ENCODE assay signal across 8 cellular contexts in genomic region chr1:16545682-16546095, GRCh38. TPM values are rescaled to one million over a fixed set of nuclear protein-coding genes. Genes with fewer than 3 reads are reported as not detected.
A peak's percentile ranks its signal among the peaks of the same experiment; 100 is the strongest.
DNase-seq lines count a peak whose midpoint lies in the region; ATAC-seq and TF ChIP-seq lines count a peak whose summit lies in the region.
"Not testable (repeated sequence)": the region's sequence is repeated elsewhere in the genome, so short reads cannot be mapped to it uniquely, and the experiment has no call there.

No MANE protein-coding gene starts in this region.

- not testable (repeated sequence) for H2BK20ac ChIP-seq in H9 (ENCODE audit: low read depth, low read length, poor library complexity, severe bottlenecking)

- not testable (repeated sequence) for H3K18ac ChIP-seq in H9 (ENCODE audit: insufficient read length, low read depth, low read length)

- CTCF ChIA-PET in RWPE1 (lab: Yijun Ruan, JAX) = not testable (repeated sequence)

- not testable (repeated sequence) for H4K8ac ChIP-seq in H9 (replicated peaks; ENCODE audit: insufficient read length, low read depth, low read length)

- not testable (repeated sequence) for H2AFZ ChIP-seq in H9 (ENCODE audit: low read length)

- H2BK5ac ChIP-seq in H9 (ENCODE audit: insufficient read length, low read length) = not testable (repeated sequence)

- not testable (repeated sequence) for H4K20me1 ChIP-seq in H9 (ENCODE audit: control insufficient read depth, insufficient read depth, insufficient read length)

- H3K4me1 Mint-ChIP-seq in H9 = peaks cover 13 to 14% of the 10 kb centered on the region in 2 experiments
- H3K4me1 Mint-ChIP-seq in activated T-cell treated with anti-CD3 and anti-CD28 coated beads, Interleukin-2, amount 50 U/mL, for 4 hours (ENCODE audit: low read depth); endothelial cell (ENCODE audit: unreplicated experiment): not testable (repeated sequence)

- not testable (repeated sequence) for H3K9ac ChIP-seq in H9 (ENCODE audit: extremely low read depth, insufficient read length, low read length)

- WGBS in H9 (ENCODE audit: extremely low coverage, insufficient read length, low lambda C conversion rate) = no CpG with 5 or more reads among the region's 16 CpGs

- not testable (repeated sequence) for H2AK5ac ChIP-seq in H9 (ENCODE audit: insufficient read length, low read length)

- ATAC-seq in activated T-cell treated with anti-CD3 and anti-CD28 coated beads, Interleukin-2, amount 50 U/mL, for 4 hours = peak; percentile 59 to 78

- not testable (repeated sequence) for H3K23me2 ChIP-seq in H9 (ENCODE audit: insufficient read length, low read depth, low read length, poor library complexity, severe bottlenecking)

- not testable (repeated sequence) for H3K4me1 ChIP-seq in H9 (ENCODE audit: insufficient read depth, low read length)

- peak overlapping the region; percentile 68 to 70 for H3K4me3 Mint-ChIP-seq in H9
- H3K4me3 Mint-ChIP-seq in activated T-cell treated with anti-CD3 and anti-CD28 coated beads, Interleukin-2, amount 50 U/mL, for 4 hours; endothelial cell (ENCODE audit: unreplicated experiment): not testable (repeated sequence)

- not testable (repeated sequence) for H4K5ac ChIP-seq in H9 (ENCODE audit: insufficient read length, low read depth, low read length)

- H3K4ac ChIP-seq in H9 (ENCODE audit: low read depth, low read length) = not testable (repeated sequence)

- DNase-seq in COLO668 (lab: John Stamatoyannopoulos, UW; ENCODE audit: unreplicated experiment) (peak; percentile 21), H9 (peak; percentile 79), NCI-H1092 (lab: John Stamatoyannopoulos, UW) (peak; percentile 26), RWPE1 (ENCODE audit: low spot score) (peak; percentile 20), endothelial cell (ENCODE audit: low spot score) (peak; percentile 58), islet precursor cell (peak; percentile 86)
- not testable (repeated sequence) for DNase-seq in activated T-cell treated with anti-CD3 and anti-CD28 coated beads, Interleukin-2, amount 50 U/mL, for 4 hours
- peak; percentile 46 for DNase-seq in stimulated activated CD4-positive, alpha-beta T cell treated with anti-CD3 and anti-CD28 coated beads, Interleukin-1b, Interleukin-23, amount 100 ng/mL, for 48 hours

- H2BK120ac ChIP-seq in H9 (ENCODE audit: low read depth, low read length, poor library complexity, severe bottlenecking) = not testable (repeated sequence)

- not testable (repeated sequence) for H3K4me2 ChIP-seq in H9 (ENCODE audit: insufficient read depth, insufficient read length, low read length)

- H3K23ac ChIP-seq in H9 (ENCODE audit: insufficient read length, low read depth, low read length) = not testable (repeated sequence)

- not testable (repeated sequence) for H3K27ac ChIP-seq in H9 (ENCODE audit: insufficient read length, low read depth, low read length); RWPE1

- H2BK12ac ChIP-seq in H9 (ENCODE audit: insufficient read length, low read depth, low read length) = not testable (repeated sequence)

- H3K9me3 ChIP-seq in H9 (ENCODE audit: control insufficient read depth, low read depth, low read length) = not testable (repeated sequence)

- not testable (repeated sequence) for H3T11ph ChIP-seq in H9 (ENCODE audit: low read length)

- not testable (repeated sequence) for H3K79me2 ChIP-seq in H9 (ENCODE audit: insufficient read depth, low read length)

- H3K56ac ChIP-seq in H9 (ENCODE audit: insufficient read length, low read depth, low read length) = not testable (repeated sequence)

- H3K14ac ChIP-seq in H9 (ENCODE audit: insufficient read depth, low read length) = not testable (repeated sequence)

- not testable (repeated sequence) for TF ChIP-seq CTCF in H9 (conservative IDR thresholded peaks at IDR 0.05); RWPE1 (conservative IDR thresholded peaks at IDR 0.05; ENCODE audit: low read depth); endothelial cell (IDR thresholded peaks at IDR 0.05; ENCODE audit: unreplicated experiment)

- H3K36me3 Mint-ChIP-seq in H9 (ENCODE audit: insufficient read depth in 1 of 3, low read depth in 3 of 3); activated T-cell treated with anti-CD3 and anti-CD28 coated beads, Interleukin-2, amount 50 U/mL, for 4 hours (ENCODE audit: insufficient read depth); endothelial cell (ENCODE audit: low read depth, unreplicated experiment): not testable (repeated sequence)

- not testable (repeated sequence) for H3K27me3 ChIP-seq in H9 (ENCODE audit: insufficient read depth, low read length)

- H3K9me3 Mint-ChIP-seq in H9; activated T-cell treated with anti-CD3 and anti-CD28 coated beads, Interleukin-2, amount 50 U/mL, for 4 hours; endothelial cell (ENCODE audit: unreplicated experiment): not testable (repeated sequence)

- POLR2A ChIA-PET in RWPE1 (lab: Yijun Ruan, JAX; ENCODE audit: low non-redundant PET) = not testable (repeated sequence)

- not testable (repeated sequence) for H3K27me3 Mint-ChIP-seq in H9 (ENCODE audit: low read depth); activated T-cell treated with anti-CD3 and anti-CD28 coated beads, Interleukin-2, amount 50 U/mL, for 4 hours (ENCODE audit: low read depth); endothelial cell (ENCODE audit: unreplicated experiment)

- H3K79me1 ChIP-seq in H9 (ENCODE audit: insufficient read depth, low read depth, low read length, poor library complexity, severe bottlenecking) = not testable (repeated sequence)

- peak overlapping the region in 1 of 3 experiments; percentile 25; a peak in 1 of 7 replicates for H3K27ac Mint-ChIP-seq in H9
- not testable (repeated sequence) for H3K27ac Mint-ChIP-seq in endothelial cell (ENCODE audit: unreplicated experiment)

- not testable (repeated sequence) for H2BK15ac ChIP-seq in H9 (ENCODE audit: low read depth, low read length)

- H4K91ac ChIP-seq in H9 (ENCODE audit: insufficient read length, low read depth, low read length) = not testable (repeated sequence)

RNA-seq across cellular contexts. Expression of gene RNU1-1, which starts 31.6 kb away (rescaled TPM):
- total RNA-seq in H9 (2021) (1,874 and 2,051 TPM in 2 replicates), endothelial cell (ENCODE audit: unreplicated experiment) (3,428 TPM)
- total RNA-seq in activated T-cell treated with anti-CD3 and anti-CD28 coated beads, Interleukin-2, amount 50 U/mL, for 4 hours = 1,000 to 10,000 TPM; 1,321 to 1,622 (median 1,616) TPM
